Comparison of ENCODE assay signal across 1 cellular context in the genomic region with DNA sequence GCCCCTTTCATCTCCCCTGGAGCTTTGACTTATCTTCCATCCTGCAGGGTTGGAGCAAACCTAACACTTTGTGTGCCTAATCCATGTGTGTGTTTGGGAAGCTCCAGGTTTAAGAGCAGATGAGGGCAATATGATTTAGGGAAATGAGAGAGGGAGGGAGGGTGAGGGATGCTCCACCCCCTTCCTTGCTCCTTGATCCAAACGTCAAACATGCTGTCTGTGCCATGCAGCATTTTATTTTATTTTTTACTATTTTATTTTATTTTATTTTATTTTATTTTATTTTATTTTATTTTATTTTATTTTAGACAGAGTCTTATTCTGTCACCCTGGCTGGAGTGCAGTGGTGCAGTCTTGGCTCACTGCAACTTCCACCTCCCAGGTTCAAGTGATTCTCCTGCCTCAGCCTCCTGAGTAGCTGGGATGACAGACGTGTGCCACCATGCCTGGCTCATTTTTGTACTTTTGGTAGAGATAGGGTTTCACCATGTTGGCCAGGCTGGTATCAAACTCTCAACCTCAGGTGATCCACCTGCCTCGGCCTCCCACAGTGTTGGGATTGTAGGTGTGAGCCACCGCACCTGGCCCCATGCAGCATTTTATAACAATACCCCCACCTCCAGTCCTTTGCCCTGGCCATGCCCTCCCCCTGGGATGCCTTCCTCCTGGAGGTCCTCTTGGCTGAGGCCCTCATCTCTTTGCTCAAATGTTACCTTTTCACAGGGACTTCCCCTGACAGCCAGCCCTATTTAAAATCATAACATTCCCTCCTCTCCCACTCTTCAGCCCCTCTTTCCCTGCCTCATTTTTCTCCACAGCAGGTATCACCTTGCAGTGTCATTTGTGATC.
TF ChIP-seq lines count a peak whose summit lies in the region.

No MANE protein-coding gene starts in this region.

TF ChIP-seq in SK-N-SH, 30 proteins besides CTCF, POLR2A, EP300 and RAD21:
- TF ChIP-seq GATA2 (CRISPR knock-in tag; IDR thresholded peaks at IDR 0.05) (no peak), EZH2phosphoT487 (IDR thresholded peaks at IDR 0.05; ENCODE audit: borderline replicate concordance, low read depth) (no peak), TAF1 (IDR thresholded peaks at IDR 0.05; ENCODE audit: borderline replicate concordance, low read depth, low read length) (no peak)
